14 cellular contexts compared by ENCODE assay signal in genomic region chr9:109912082-109912581, GRCh38.
DNase-seq lines count a peak whose midpoint lies in the region; ATAC-seq, FAIRE-seq and TF ChIP-seq lines count a peak whose summit lies in the region.
"Had no signal": no experiment of that assay in that cellular context is flagged by ENCODE, and none has a peak within 500 bp of the region (broad histone marks: within the 10 kb centered on the region; RNA-seq: fewer than 3 reads in every experiment).

No MANE protein-coding gene starts in this region.

- POLR2A ChIA-PET in A549 (lab: Yijun Ruan, JAX), result no interaction called here

- CTCF ChIA-PET in A549 (lab: Yijun Ruan, JAX), result interaction anchor here (1.3 to 16.5 kb wide), 4 partner anchors 8 to 241 kb away, joined by 5 to 343 read pairs (median 16); no protein-coding TSS in a partner anchor

- no peak for FAIRE-seq in A549 (lab: Jason Lieb, UNC)

- TF ChIP-seq POLR2A in A549 (IDR thresholded peaks at IDR 0.05; ENCODE audit: low read length), result no peak

- peak overlapping the region; percentile 59; the same call in 2 of the 3 replicates for H3K4me2 ChIP-seq in A549

- TF ChIP-seq CTCF in A549 (IDR thresholded peaks at IDR 0.05), result no peak

- H3K9me3 ChIP-seq in A549, result no peaks in the 10 kb centered on the region
- H3K9me3 ChIP-seq: BLaER1 treated with 17β-estradiol and CSF1 and Interleukin-3, amounts not matched to agents 10 nM and 100 nM; tibial artery had no signal

- TF ChIP-seq EP300 in A549 (IDR thresholded peaks at IDR 0.05), result no peak

- DNase-seq in A549 (ENCODE audit: low read depth in 1 of 2, low spot score in 1 of 2) (peak in 1 of 2 experiments; percentile 35), HT-29 (ENCODE audit: low spot score) (peak; percentile 5), dermis blood vessel endothelial cell (peak; percentile 95), lung microvascular endothelial cell (ENCODE audit: low read depth in 2 of 2) (peak; percentile 83 to 98), activated T-cell treated with anti-CD3 and anti-CD28 coated beads for 4 hours (no peak)
- no peak for DNase-seq in stimulated activated CD4-positive, alpha-beta T cell treated with anti-CD3 and anti-CD28 coated beads, Interleukin-1b, Interleukin-23, amount 100 ng/mL, for 48 hours
- DNase-seq: amygdala; naive thymus-derived CD4-positive, alpha-beta T cell; stimulated activated CD4-positive, alpha-beta T cell treated with anti-CD3 and anti-CD28 coated beads, Interleukin-2, amount 100 ng/mL, for 48 hours; T-helper 1 cell; tibial artery had no signal

- 42% methylated on average over 4 of the region's 4 CpGs for whole genome bisulfite sequencing in A549 (ENCODE audit: missing lambda C conversion rate)

- peaks cover 25% of the 10 kb centered on the region for H3K4me1 ChIP-seq in A549

- H3K27ac ChIP-seq in A549, result peak overlapping the region; percentile 65 to 82
- H3K27ac ChIP-seq: BLaER1 treated with 17β-estradiol and CSF1 and Interleukin-3, amounts not matched to agents 10 nM and 100 nM had no signal

- H3K4me3 ChIP-seq in A549, result no peak overlapping the region
- H3K4me3 ChIP-seq: BLaER1 treated with 17β-estradiol and CSF1 and Interleukin-3, amounts not matched to agents 10 nM and 100 nM; tibial artery had no signal

- ATAC-seq in A549 (no peak), GM19328 (IDR thresholded peaks at IDR 0.05; ENCODE audit: unreplicated experiment) (no peak)
- ATAC-seq in activated CD4-positive, CD25-positive, alpha-beta regulatory T cell treated with anti-CD3 and anti-CD28 coated beads, Interleukin-2, amount 50 U/mL, for 24 hours, result no peak
- ATAC-seq: naive thymus-derived CD4-positive, alpha-beta T cell had no signal

- TF ChIP-seq RAD21 in A549 (conservative IDR thresholded peaks at IDR 0.05 in 1 of 2, IDR thresholded peaks at IDR 0.05 in 1 of 2), result no peak

TF ChIP-seq in A549, 52 proteins besides CTCF, POLR2A, EP300 and RAD21:
- TF ChIP-seq FOSL2 (IDR thresholded peaks at IDR 0.05), result no peak
- TF ChIP-seq FOSL2 (CRISPR knock-in tag; IDR thresholded peaks at IDR 0.05), result peak; percentile 46; the same call in 1 of the 2 replicates
- TF ChIP-seq CEBPB (IDR thresholded peaks at IDR 0.05), result no peak

Comparison
In these comparisons a context has a peak if more than half of its experiments do, and no peak if none do; other contexts are left out.
1. DNase-seq: peak in HT-29 (single experiment), dermis blood vessel endothelial cell (single experiment) and lung microvascular endothelial cell (2 of 2); none in activated T-cell treated with anti-CD3 and anti-CD28 coated beads for 4 hours (single experiment) and stimulated activated CD4-positive, alpha-beta T cell treated with anti-CD3 and anti-CD28 coated beads, Interleukin-1b, Interleukin-23, amount 100 ng/mL, for 48 hours (single experiment).